8 cellular contexts compared by ENCODE assay signal in the genomic region with DNA sequence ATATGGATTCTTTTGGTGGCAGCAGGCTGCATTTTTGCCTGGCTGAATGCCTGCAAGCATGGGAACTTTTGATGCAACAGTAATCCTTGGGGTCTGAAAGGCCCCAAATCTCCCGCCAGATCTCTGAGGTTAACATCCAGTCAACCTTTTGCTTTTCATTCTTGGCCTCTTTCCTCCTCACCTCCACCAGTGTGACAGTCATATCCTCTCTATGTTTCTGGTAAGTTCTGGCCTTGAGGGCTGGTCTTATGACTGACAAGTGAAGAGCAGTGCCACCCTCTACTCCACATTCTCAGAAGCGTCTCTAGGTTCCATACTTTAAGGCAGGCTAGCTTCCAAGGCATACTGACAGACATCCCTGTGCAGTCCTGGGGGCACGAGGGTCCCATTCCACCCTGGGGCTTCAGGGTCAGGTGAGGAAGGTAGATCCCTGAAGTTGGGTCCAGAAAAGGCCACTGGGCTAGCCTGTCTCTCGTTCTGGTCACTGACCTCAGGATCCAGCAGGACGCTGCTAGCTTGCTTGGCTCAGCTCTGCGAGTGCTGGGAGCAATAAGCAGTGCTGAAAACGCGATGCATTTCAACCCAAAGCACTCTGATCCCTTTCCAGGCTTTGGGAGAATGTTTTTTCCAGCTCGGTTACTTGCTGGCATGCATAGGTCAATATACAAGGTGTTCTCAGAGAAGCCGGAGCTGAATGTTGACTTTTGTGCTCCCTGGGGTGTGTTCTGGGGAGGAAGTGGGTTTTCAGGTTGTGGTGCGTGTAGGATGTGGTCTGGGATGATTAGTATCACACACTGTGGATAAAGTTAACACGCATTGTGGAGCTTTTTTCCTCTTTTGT.
DNase-seq lines count a peak whose midpoint lies in the region; ATAC-seq, FAIRE-seq and TF ChIP-seq lines count a peak whose summit lies in the region.

No MANE protein-coding gene starts in this region.

- ATAC-seq in GM19395 (IDR thresholded peaks at IDR 0.05; ENCODE audit: unreplicated experiment) = peak; percentile 52
- peak; percentile 82 for ATAC-seq in left lobe of liver
- ATAC-seq in stimulated activated naive B cell treated with anti-CD40 and anti-IgM and Interleukin-4, amounts not matched to agents 10 μg/mL and 1 μg/mL and 100 μg/mL, for 72 hours (replicated peaks) = peak; percentile 90

- peak overlapping the region; percentile 0 to 10 for H3K4me3 Mint-ChIP-seq in stimulated activated naive B cell treated with anti-CD40 and anti-IgM and Interleukin-4, amounts not matched to agents 10 μg/mL and 1 μg/mL and 100 μg/mL, for 72 hours

- H3K27me3 Mint-ChIP-seq in stimulated activated naive B cell treated with anti-CD40 and anti-IgM and Interleukin-4, amounts not matched to agents 10 μg/mL and 1 μg/mL and 100 μg/mL, for 72 hours = no peaks in the 10 kb centered on the region

- DNase-seq in NOMO-1 treated with dmso at 0.1 percent for 144 hours (lab: John Stamatoyannopoulos, UW; ENCODE audit: unreplicated experiment) = peak; percentile 41
- DNase-seq in activated T-helper 1 cell treated with Interleukin-2 at 50 U/mL for 16 hours (ENCODE audit: low read depth) = peak; percentile 46
- DNase-seq in left lobe of liver (ENCODE audit: low spot score) = no peak
- peak; percentile 34 for DNase-seq in stimulated activated naive B cell treated with anti-CD40 and anti-IgM and Interleukin-4, amounts not matched to agents 10 μg/mL and 1 μg/mL and 100 μg/mL, for 72 hours
- no peak for DNase-seq in GOT3 (lab: John Stamatoyannopoulos, UW)
- DNase-seq in GM19239 (ENCODE audit: insufficient read length, low spot score) = no peak
- no peak for DNase-seq in GM13977 (ENCODE audit: low spot score)

- no peak for FAIRE-seq in GM19239 (lab: Jason Lieb, UNC)

- in situ Hi-C loops in GM13977 (cut with MboI; ENCODE audit: low pct_unique_long_range_greater_than_20kb, low sequenced_read_pairs, unreplicated experiment) = no loop called here

- H3K27ac Mint-ChIP-seq in stimulated activated naive B cell treated with anti-CD40 and anti-IgM and Interleukin-4, amounts not matched to agents 10 μg/mL and 1 μg/mL and 100 μg/mL, for 72 hours = no peak overlapping the region

- no peak for TF ChIP-seq CTCF in GM13977 (IDR thresholded peaks at IDR 0.05; ENCODE audit: extremely low read depth, insufficient read depth, missing control alignments)

- peaks cover 40 to 78% of the 10 kb centered on the region in 2 donors for H3K4me1 Mint-ChIP-seq in stimulated activated naive B cell treated with anti-CD40 and anti-IgM and Interleukin-4, amounts not matched to agents 10 μg/mL and 1 μg/mL and 100 μg/mL, for 72 hours

- H3K9me3 Mint-ChIP-seq in stimulated activated naive B cell treated with anti-CD40 and anti-IgM and Interleukin-4, amounts not matched to agents 10 μg/mL and 1 μg/mL and 100 μg/mL, for 72 hours = no peaks in the 10 kb centered on the region

- peaks cover 4 to 7% of the 10 kb centered on the region in 2 donors for H3K36me3 Mint-ChIP-seq in stimulated activated naive B cell treated with anti-CD40 and anti-IgM and Interleukin-4, amounts not matched to agents 10 μg/mL and 1 μg/mL and 100 μg/mL, for 72 hours

Comparison
In these comparisons a context has a peak if more than half of its experiments do, and no peak if none do; other contexts are left out.
1. DNase-seq: peak in NOMO-1 treated with dmso at 0.1 percent for 144 hours (single experiment), activated T-helper 1 cell treated with Interleukin-2 at 50 U/mL for 16 hours (single experiment) and stimulated activated naive B cell treated with anti-CD40 and anti-IgM and Interleukin-4, amounts not matched to agents 10 μg/mL and 1 μg/mL and 100 μg/mL, for 72 hours (single experiment); none in left lobe of liver (single experiment), GOT3 (single experiment), GM19239 (single experiment) and GM13977 (single experiment).
2. Peak in every context shown above with its lines, with median percentiles within 50 percentile points of each other: ATAC-seq.